8 cellular contexts compared by ENCODE assay signal in genomic region chr16:75087040-75087979, GRCh38. TPM values are rescaled to one million over a fixed set of nuclear protein-coding genes. Genes with fewer than 3 reads are reported as not detected.
DNase-seq lines count a peak whose midpoint lies in the region; ATAC-seq, FAIRE-seq and TF ChIP-seq lines count a peak whose summit lies in the region.

No MANE protein-coding gene starts in this region.

- CTCF ChIA-PET in GM12878 (lab: Yijun Ruan, JAX), result interaction anchor here (1.3 kb wide), 2 partner anchors 9 to 223 kb away, joined by 3 read pairs; no protein-coding TSS in a partner anchor
- CTCF ChIA-PET in activated CD8-positive, alpha-beta T cell treated with anti-CD3 and anti-CD28 coated beads, Interleukin-2, amount 10 ng/mL, durations not matched to agents 7 days and 5 days (lab: Charles Lee), result interaction anchor here (0.6 to 2.7 kb wide), 5 partner anchors 11 to 89 kb away, joined by 3 to 11 read pairs (median 5); partner anchors contain the start of gene ZNRF1

- peaks cover 6% of the 10 kb centered on the region for H3K36me3 Mint-ChIP-seq in activated CD8-positive, alpha-beta T cell treated with anti-CD3 and anti-CD28 coated beads, Interleukin-2, amount 10 ng/mL, durations not matched to agents 7 days and 5 days (ENCODE audit: low read depth)

- peak; percentile 82 for DNase-seq in NCI-H146 (lab: John Stamatoyannopoulos, UW)
- no peak for DNase-seq in GM12878 (ENCODE audit: low read depth, low spot score)
- DNase-seq in lung microvascular endothelial cell (ENCODE audit: low read depth in 2 of 2), result peak; percentile 83 to 96
- no peak for DNase-seq in activated gamma-delta T cell (lab: John Stamatoyannopoulos, UW)
- DNase-seq in GM13977 (ENCODE audit: low spot score), result no peak
- no peak for DNase-seq in activated CD8-positive, alpha-beta T cell treated with anti-CD3 and anti-CD28 coated beads, Interleukin-2, amount 10 ng/mL, durations not matched to agents 7 days and 5 days
- DNase-seq in NK-92 treated with Interleukin-12 subunit alpha and Interleukin-12 subunit beta, amount 100 ng/mL, for 24 hours (lab: John Stamatoyannopoulos, UW), result no peak

- H3K79me2 ChIP-seq in GM12878 (ENCODE audit: control insufficient read depth, insufficient read depth, low read length), result no peaks in the 10 kb centered on the region; the same call in 1 of the 2 replicates

- intact Hi-C loops in GM12878 (cut with micrococcal nuclease; ENCODE audit: unreplicated experiment), result no loop called here

- BruUV-seq in GM12878 (replicated peaks; lab: Mats Ljungman, UMichigan), result no TSS peak

- H3K4me3 ChIP-seq in BLaER1 (no peak overlapping the region), GM12878 (no peak overlapping the region)

- RAD21 ChIA-PET in GM12878 (lab: Charles Lee; ENCODE audit: unreplicated experiment), result no interaction called here

- no peak for TF ChIP-seq RAD21 in GM12878 (IDR thresholded peaks at IDR 0.05; ENCODE audit: insufficient read depth, low read depth, low read length)

- H3K9me3 ChIP-seq in BLaER1 (no peaks in the 10 kb centered on the region), GM12878 (replicated peaks; ENCODE audit: control insufficient read depth, insufficient read depth, low read length) (no peaks in the 10 kb centered on the region)

- POLR2A ChIA-PET in GM12878 (lab: Charles Lee), result no interaction called here
- POLR2A ChIA-PET in activated CD8-positive, alpha-beta T cell treated with anti-CD3 and anti-CD28 coated beads, Interleukin-2, amount 10 ng/mL, durations not matched to agents 7 days and 5 days (lab: Charles Lee), result interaction anchor here (0.9 to 1.0 kb wide), 2 partner anchors 12 to 26 kb away, joined by 3 read pairs; no protein-coding TSS in a partner anchor

- H4K20me1 ChIP-seq in BLaER1 (peaks cover 63% of the 10 kb centered on the region), GM12878 (ENCODE audit: control insufficient read depth, insufficient read depth) (no peaks in the 10 kb centered on the region; the same call in 1 of the 2 replicates)

- H3K9ac ChIP-seq in BLaER1 (peak overlapping the region; percentile 62), GM12878 (ENCODE audit: control insufficient read depth, insufficient read depth, low read length) (no peak overlapping the region)

- WGBS in GM12878 (ENCODE audit: insufficient coverage, insufficient replicate concordance, low lambda C conversion rate, missing lambda C conversion rate), result 82% methylated on average over 13 of the region's 13 CpGs

- in situ Hi-C loops in GM12878 (cut with MboI) (no loop called here), GM13977 (cut with MboI; ENCODE audit: low pct_unique_long_range_greater_than_20kb, low sequenced_read_pairs, unreplicated experiment) (no loop called here)

- peaks cover 18% of the 10 kb centered on the region for H3K4me1 Mint-ChIP-seq in activated CD8-positive, alpha-beta T cell treated with anti-CD3 and anti-CD28 coated beads, Interleukin-2, amount 10 ng/mL, durations not matched to agents 7 days and 5 days (ENCODE audit: low read depth)

- TF ChIP-seq CTCF in GM12878 (IDR thresholded peaks at IDR 0.05 in 2 of 3, conservative IDR thresholded peaks at IDR 0.05 in 1 of 3; ENCODE audit: control insufficient read depth in 2 of 3, extremely low read depth in 1 of 3, insufficient read depth in 1 of 3, low read depth in 3 of 3, low read length in 3 of 3) (no peak), GM13977 (IDR thresholded peaks at IDR 0.05; ENCODE audit: extremely low read depth, insufficient read depth, missing control alignments) (no peak)

- no peaks in the 10 kb centered on the region for H3K27me3 ChIP-seq in BLaER1
- no peaks in the 10 kb centered on the region for H3K27me3 ChIP-seq in GM12878 (replicated peaks in 1 of 2; ENCODE audit: control insufficient read depth in 2 of 2, insufficient read depth in 2 of 2, low read length in 1 of 2)

- no peak; the same call in 2 of the 3 replicates for ATAC-seq in GM12878
- ATAC-seq in activated CD8-positive, alpha-beta T cell treated with anti-CD3 and anti-CD28 coated beads, Interleukin-2, amount 10 ng/mL, durations not matched to agents 7 days and 5 days, result no peak

- H3K4me3 Mint-ChIP-seq in activated CD8-positive, alpha-beta T cell treated with anti-CD3 and anti-CD28 coated beads, Interleukin-2, amount 10 ng/mL, durations not matched to agents 7 days and 5 days, result no peak overlapping the region

- peak overlapping the region; percentile 77 for H3K27ac ChIP-seq in BLaER1
- no peak overlapping the region for H3K27ac ChIP-seq in GM12878 (ENCODE audit: control insufficient read depth, insufficient read depth)

- H3K36me3 ChIP-seq in BLaER1, result peaks cover 31% of the 10 kb centered on the region
- peaks cover 0 to 1% of the 10 kb centered on the region in 2 experiments; a peak in 1 of 4 replicates for H3K36me3 ChIP-seq in GM12878 (ENCODE audit: control insufficient read depth in 2 of 2, insufficient read depth in 2 of 2, low read length in 1 of 2)

- SMC1A ChIA-PET in GM12878 (lab: Charles Lee; ENCODE audit: uncharacterized antibody, unreplicated experiment), result interaction anchor here (1.1 to 1.8 kb wide), 3 partner anchors 12 to 43 kb away, joined by 3 to 5 read pairs (median 4); no protein-coding TSS in a partner anchor

- no peaks in the 10 kb centered on the region for H3K27me3 Mint-ChIP-seq in activated CD8-positive, alpha-beta T cell treated with anti-CD3 and anti-CD28 coated beads, Interleukin-2, amount 10 ng/mL, durations not matched to agents 7 days and 5 days (ENCODE audit: low read depth)

- H3K4me2 ChIP-seq in BLaER1, result peak overlapping the region; percentile 79
- no peak overlapping the region for H3K4me2 ChIP-seq in GM12878 (ENCODE audit: control insufficient read depth, insufficient read depth)

- TF ChIP-seq EP300 in GM12878 (IDR thresholded peaks at IDR 0.05; ENCODE audit: borderline replicate concordance in 1 of 2, control insufficient read depth in 1 of 2, low read depth in 2 of 2, low read length in 2 of 2), result no peak

- H3K9me3 Mint-ChIP-seq in activated CD8-positive, alpha-beta T cell treated with anti-CD3 and anti-CD28 coated beads, Interleukin-2, amount 10 ng/mL, durations not matched to agents 7 days and 5 days (ENCODE audit: insufficient read depth), result no peaks in the 10 kb centered on the region

- TF ChIP-seq POLR2A in GM12878 (IDR thresholded peaks at IDR 0.05; ENCODE audit: low read depth, low read length), result no peak

- FAIRE-seq in GM12878 (lab: Jason Lieb, UNC), result peak; percentile 23

- H3K27ac Mint-ChIP-seq in activated CD8-positive, alpha-beta T cell treated with anti-CD3 and anti-CD28 coated beads, Interleukin-2, amount 10 ng/mL, durations not matched to agents 7 days and 5 days, result no peak overlapping the region

- peaks cover 99% of the 10 kb centered on the region for H3K4me1 ChIP-seq in BLaER1
- H3K4me1 ChIP-seq in GM12878 (ENCODE audit: control insufficient read depth, insufficient read depth, low read length), result peaks cover 15% of the 10 kb centered on the region

- H2AFZ ChIP-seq in GM12878 (ENCODE audit: control insufficient read depth, low read depth, low read length), result peak overlapping the region; percentile 24; the same call in 1 of the 2 replicates

TF ChIP-seq in GM12878, 131 proteins besides CTCF, POLR2A, EP300 and RAD21 (continues in another document):
- TF ChIP-seq SKIL (IDR thresholded peaks at IDR 0.05; ENCODE audit: low read depth, poor library complexity, severe bottlenecking) (no peak), EED (IDR thresholded peaks at IDR 0.05; ENCODE audit: low read depth) (0 out of 2 replicates have a peak, but pooled peaks have one; percentile 12)

RNA-seq across cellular contexts. Expression of gene LDHD, which starts 29.3 kb away (rescaled TPM):
- not detected in 2 replicates for total RNA-seq in GM12878 (2013; cell fraction: nucleolus; rRNA removed)
- total RNA-seq in GM12878 (2014; rRNA removed), result not detected in 2 replicates
- total RNA-seq in GM12878 (2014; rRNA removed; fragmentation: Illumina TruSeq; extraction: Trizol), result not detected in 2 replicates
- total RNA-seq in GM12878 (2021), result 0.10 TPM in 1 of 2 replicates, not detected in the other
- polyA plus RNA-seq in GM12878 (2011; ENCODE audit: low read depth), result not detected
- polyA plus RNA-seq in GM12878 (2011; rRNA removed), result not detected in 2 replicates
- polyA plus RNA-seq in GM12878 (2011; cell fraction: cytosol; rRNA removed), result not detected in 2 replicates
- not detected in 2 replicates for polyA plus RNA-seq in GM12878 (2011; cell fraction: nucleus; rRNA removed)
- not detected in 2 replicates for polyA plus RNA-seq in GM12878 (2012)
- polyA plus RNA-seq in GM12878 (2014; fragmentation: Illumina TruSeq; extraction: Trizol), result not detected in 2 replicates
- not detected for polyA plus RNA-seq in GM12878 (2014; fragmentation: Nextera tagmentation; extraction: Ambion mirVana)
- 0.04 and 0.12 TPM in 2 replicates for polyA plus RNA-seq in GM12878 (2014; rRNA removed)
- polyA plus RNA-seq in GM12878 (2016; fragmentation: Nextera tagmentation; extraction: Ambion mirVana), result not detected
- polyA minus RNA-seq in GM12878 (2011; rRNA and poly(A)+ RNA removed), result not detected in 2 replicates
- polyA minus RNA-seq in GM12878 (2011; cell fraction: cytosol; rRNA and poly(A)+ RNA removed), result not detected in 2 replicates
- polyA minus RNA-seq in GM12878 (2011; cell fraction: nucleus; rRNA and poly(A)+ RNA removed), result not detected in 2 replicates
- total RNA-seq in lung microvascular endothelial cell, result 0.22 and 0.60 TPM in 2 replicates
- under 1 TPM in 1 of 2 experiments, not detected in 1; 0.13 TPM for total RNA-seq in activated CD8-positive, alpha-beta T cell treated with anti-CD3 and anti-CD28 coated beads, Interleukin-2, amount 10 ng/mL, durations not matched to agents 7 days and 5 days

Comparison
In these comparisons a context has a peak if more than half of its experiments do, and no peak if none do; other contexts are left out.
1. DNase-seq: peak in NCI-H146 (single experiment) and lung microvascular endothelial cell (2 of 2); none in GM12878 (single experiment), activated gamma-delta T cell (single experiment), GM13977 (single experiment), activated CD8-positive, alpha-beta T cell treated with anti-CD3 and anti-CD28 coated beads, Interleukin-2, amount 10 ng/mL, durations not matched to agents 7 days and 5 days (single experiment) and NK-92 treated with Interleukin-12 subunit alpha and Interleukin-12 subunit beta, amount 100 ng/mL, for 24 hours (single experiment).